Comparison of ENCODE assay signal across 8 cellular contexts in genomic region chr10:75233444-75234016, GRCh38. TPM values are rescaled to one million over a fixed set of nuclear protein-coding genes. Genes with fewer than 3 reads are reported as not detected.
DNase-seq lines count a peak whose midpoint lies in the region; ATAC-seq and TF ChIP-seq lines count a peak whose summit lies in the region.

No MANE protein-coding gene starts in this region.

- TF ChIP-seq CTCF in lower lobe of right lung (IDR thresholded peaks at IDR 0.05), result no peak

- H3K36me3 Mint-ChIP-seq in activated T-helper 2 cell treated with anti-CD3 and anti-CD28 coated beads, Interferon-gamma antibody, Interleukin-2, Interleukin-4, amounts not matched to agents 10 μg/mL and 5 μg/mL and 100 μg/mL, durations not matched to agents 14 hours and 24 hours and 36 hours (ENCODE audit: low read depth), result peaks cover 47% of the 10 kb centered on the region

- peak; percentile 25 to 27 for DNase-seq in stimulated activated CD4-positive, alpha-beta T cell treated with anti-CD3 and anti-CD28 coated beads, Interleukin-2, amount 100 ng/mL, for 24 hours
- DNase-seq in stimulated activated CD4-positive, alpha-beta T cell treated with anti-CD3 and anti-CD28 coated beads, Interleukin-12 subunit alpha, Interleukin-12 subunit beta, amount 100 ng/mL, for 4 hours, result no peak
- no peak for DNase-seq in activated T-helper 2 cell treated with anti-CD3 and anti-CD28 coated beads, Interferon-gamma antibody, Interleukin-2, Interleukin-4, amounts not matched to agents 10 μg/mL and 5 μg/mL and 100 μg/mL, durations not matched to agents 14 hours and 24 hours and 36 hours (ENCODE audit: low spot score)
- no peak for DNase-seq in lower lobe of right lung
- DNase-seq in NCI-H1048 (lab: John Stamatoyannopoulos, UW), result no peak
- no peak for DNase-seq in NCI-H187 treated with DMSO at 0.1 percent for 48 hours (lab: John Stamatoyannopoulos, UW)
- DNase-seq in caudate nucleus (lab: John Stamatoyannopoulos, UW), result no peak

- no peak for ATAC-seq in lower lobe of right lung
- ATAC-seq in HG03025 (IDR thresholded peaks at IDR 0.05; ENCODE audit: low FRiP score, unreplicated experiment), result no peak

- H3K27ac Mint-ChIP-seq in activated T-helper 2 cell treated with anti-CD3 and anti-CD28 coated beads, Interferon-gamma antibody, Interleukin-2, Interleukin-4, amounts not matched to agents 10 μg/mL and 5 μg/mL and 100 μg/mL, durations not matched to agents 14 hours and 24 hours and 36 hours, result peak overlapping the region; percentile 72

- H3K4me3 Mint-ChIP-seq in activated T-helper 2 cell treated with anti-CD3 and anti-CD28 coated beads, Interferon-gamma antibody, Interleukin-2, Interleukin-4, amounts not matched to agents 10 μg/mL and 5 μg/mL and 100 μg/mL, durations not matched to agents 14 hours and 24 hours and 36 hours (ENCODE audit: low read depth), result peak overlapping the region; percentile 81

- H3K4me1 ChIP-seq in lower lobe of right lung, result peaks cover 24% of the 10 kb centered on the region

- H3K4me1 Mint-ChIP-seq in activated T-helper 2 cell treated with anti-CD3 and anti-CD28 coated beads, Interferon-gamma antibody, Interleukin-2, Interleukin-4, amounts not matched to agents 10 μg/mL and 5 μg/mL and 100 μg/mL, durations not matched to agents 14 hours and 24 hours and 36 hours (ENCODE audit: low read depth), result peaks cover 18% of the 10 kb centered on the region

- H3K36me3 ChIP-seq in lower lobe of right lung, result peaks cover 47% of the 10 kb centered on the region

- intact Hi-C loops in activated T-helper 2 cell treated with anti-CD3 and anti-CD28 coated beads, Interferon-gamma antibody, Interleukin-2, Interleukin-4, amounts not matched to agents 10 μg/mL and 5 μg/mL and 100 μg/mL, durations not matched to agents 14 hours and 24 hours and 36 hours (cut with micrococcal nuclease), result loop anchor here (1.0 to 10.0 kb wide), 5 partner anchors 23 to 1079 kb away; partner anchors contain the start of genes ADK, AP3M1, KAT6B and SAMD8
- intact Hi-C loops in lower lobe of right lung (cut with DNase I), result no loop called here

- no peaks in the 10 kb centered on the region for H3K27me3 ChIP-seq in lower lobe of right lung (ENCODE audit: low read depth)

- no peaks in the 10 kb centered on the region for H3K27me3 Mint-ChIP-seq in activated T-helper 2 cell treated with anti-CD3 and anti-CD28 coated beads, Interferon-gamma antibody, Interleukin-2, Interleukin-4, amounts not matched to agents 10 μg/mL and 5 μg/mL and 100 μg/mL, durations not matched to agents 14 hours and 24 hours and 36 hours (ENCODE audit: low read depth)

- peak overlapping the region; percentile 97 for H3K4me3 ChIP-seq in lower lobe of right lung

- H3K27ac ChIP-seq in lower lobe of right lung (peak overlapping the region; percentile 77), caudate nucleus (ENCODE audit: low read depth, low read length) (no peak overlapping the region)

- no peaks in the 10 kb centered on the region for H3K9me3 Mint-ChIP-seq in activated T-helper 2 cell treated with anti-CD3 and anti-CD28 coated beads, Interferon-gamma antibody, Interleukin-2, Interleukin-4, amounts not matched to agents 10 μg/mL and 5 μg/mL and 100 μg/mL, durations not matched to agents 14 hours and 24 hours and 36 hours

- no peaks in the 10 kb centered on the region for H3K9me3 ChIP-seq in lower lobe of right lung

RNA-seq across cellular contexts. Expression of gene COMTD1, which starts 2.2 kb away (rescaled TPM):
- total RNA-seq in activated T-helper 2 cell treated with anti-CD3 and anti-CD28 coated beads, Interferon-gamma antibody, Interleukin-2, Interleukin-4, amounts not matched to agents 10 μg/mL and 5 μg/mL and 100 μg/mL, durations not matched to agents 14 hours and 24 hours and 36 hours, result 38.5 and 38.7 TPM in 2 replicates
- total RNA-seq in lower lobe of right lung, result 18.3 TPM

RNA-seq across cellular contexts. Expression of gene VDAC2, which starts 22.9 kb away (rescaled TPM):
- total RNA-seq in activated T-helper 2 cell treated with anti-CD3 and anti-CD28 coated beads, Interferon-gamma antibody, Interleukin-2, Interleukin-4, amounts not matched to agents 10 μg/mL and 5 μg/mL and 100 μg/mL, durations not matched to agents 14 hours and 24 hours and 36 hours, result 219 and 221 TPM in 2 replicates
- 120 TPM for total RNA-seq in lower lobe of right lung

Comparison
In these comparisons a context has a peak if more than half of its experiments do, and no peak if none do; other contexts are left out.
1. DNase-seq: peak in stimulated activated CD4-positive, alpha-beta T cell treated with anti-CD3 and anti-CD28 coated beads, Interleukin-2, amount 100 ng/mL, for 24 hours (2 of 2); none in stimulated activated CD4-positive, alpha-beta T cell treated with anti-CD3 and anti-CD28 coated beads, Interleukin-12 subunit alpha, Interleukin-12 subunit beta, amount 100 ng/mL, for 4 hours (single experiment), activated T-helper 2 cell treated with anti-CD3 and anti-CD28 coated beads, Interferon-gamma antibody, Interleukin-2, Interleukin-4, amounts not matched to agents 10 μg/mL and 5 μg/mL and 100 μg/mL, durations not matched to agents 14 hours and 24 hours and 36 hours (single experiment), lower lobe of right lung (single experiment), NCI-H1048 (single experiment), NCI-H187 treated with DMSO at 0.1 percent for 48 hours (single experiment) and caudate nucleus (0 of 61).